In the genomic region with DNA sequence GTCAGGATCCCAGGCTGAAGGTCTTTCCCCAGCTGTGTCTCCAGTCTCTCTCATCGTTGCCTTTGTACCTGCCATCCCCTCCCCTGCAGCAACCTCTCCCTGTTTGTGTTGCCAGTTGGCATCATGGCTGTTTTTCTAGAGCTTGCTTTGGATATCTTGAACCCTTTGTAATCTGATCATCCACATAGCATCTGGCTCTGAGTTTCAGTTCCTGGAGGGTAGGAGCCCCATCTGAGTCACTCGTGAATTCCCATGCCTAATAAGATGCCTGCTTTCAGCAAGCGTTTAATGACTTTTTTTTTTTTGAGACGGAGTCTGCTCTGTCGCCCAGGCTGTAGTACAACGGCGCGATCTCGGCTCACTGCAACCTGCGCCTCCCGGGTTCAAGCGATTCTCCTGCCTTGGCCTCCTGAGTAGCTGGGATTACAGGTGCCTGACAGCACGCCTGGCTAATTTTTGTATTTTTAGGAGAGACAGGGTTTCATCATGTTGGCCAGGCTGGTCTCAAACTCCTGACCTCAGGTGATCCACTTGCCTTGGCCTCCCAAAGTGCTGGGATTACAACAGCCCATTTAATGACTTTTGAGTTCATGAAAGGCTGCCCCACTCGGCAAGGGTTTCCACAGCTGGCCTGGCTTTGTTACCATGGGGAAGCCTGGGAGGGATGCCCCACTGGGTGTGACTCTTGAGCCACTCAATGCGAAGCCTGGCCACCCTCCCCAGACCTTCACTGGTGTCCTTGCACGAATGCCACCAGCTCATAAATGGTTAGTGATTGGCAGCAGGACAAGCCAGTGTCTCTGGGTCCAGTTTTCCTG, we compare ENCODE assay signal across 15 cellular contexts. TPM values are rescaled to one million over a fixed set of nuclear protein-coding genes. Genes with fewer than 3 reads are reported as not detected.
DNase-seq lines count a peak whose midpoint lies in the region; ATAC-seq and TF ChIP-seq lines count a peak whose summit lies in the region.
"Had no signal": no experiment of that assay in that cellular context is flagged by ENCODE, and none has a peak within 500 bp of the region (broad histone marks: within the 10 kb centered on the region; RNA-seq: fewer than 3 reads in every experiment).

No MANE protein-coding gene starts in this region.

- RAD21 ChIA-PET in HCT116 (lab: Charles Lee; ENCODE audit: low non-redundant PET in 1 of 2, low total read pairs in 2 of 2, uncharacterized antibody in 2 of 2, unreplicated experiment in 2 of 2), result no interaction called here

- no peak overlapping the region for H3K18ac ChIP-seq in trophoblast cell (ENCODE audit: low read length)

- DNase-seq in BJ (ENCODE audit: low read depth), result peak; percentile 21
- DNase-seq in HCT116 (ENCODE audit: low read depth, low spot score), result no peak
- DNase-seq in RWPE2 (ENCODE audit: low spot score), result no peak
- DNase-seq in foreskin fibroblast, result peak; percentile 57 to 67
- no peak for DNase-seq in kidney glomerular epithelial cell (lab: John Stamatoyannopoulos, UW)
- DNase-seq in omental fat pad (ENCODE audit: low spot score), result no peak
- DNase-seq in trophoblast cell, result no peak
- DNase-seq: activated CD4-positive, alpha-beta T cell treated with anti-CD3 and anti-CD28 coated beads for 1 hour; CD4-positive, CD25-positive, alpha-beta regulatory T cell; H7; NCI-H226 had no signal

- H3K4me2 ChIP-seq in HCT116 (ENCODE audit: low read length), result peak overlapping the region; percentile 4; the same call in 1 of the 2 replicates
- no peak overlapping the region for H3K4me2 ChIP-seq in trophoblast cell (ENCODE audit: low read length)

- H3K23ac ChIP-seq in trophoblast cell (ENCODE audit: low read length), result no peak overlapping the region

- CTCF ChIA-PET in BJ (lab: Yijun Ruan, JAX), result interaction anchor here (0.7 to 6.4 kb wide), 7 partner anchors 9 to 151 kb away, joined by 3 to 34 read pairs (median 4); partner anchors contain the start of gene ALPL
- CTCF ChIA-PET in HCT116 (lab: Charles Lee), result no interaction called here

- WGBS in trophoblast cell (ENCODE audit: extremely low coverage, insufficient coverage, insufficient read length), result no CpG with 5 or more reads among the region's 16 CpGs

- no peaks in the 10 kb centered on the region; the same call in none of the 2 replicates for H3K27me3 ChIP-seq in BJ (ENCODE audit: control insufficient read depth, insufficient read depth, low read length)
- H3K27me3 ChIP-seq in HCT116 (ENCODE audit: insufficient read depth, low read length), result no peaks in the 10 kb centered on the region
- H3K27me3 ChIP-seq in RWPE2 (ENCODE audit: insufficient read depth, poor library complexity, severe bottlenecking), result no peaks in the 10 kb centered on the region
- no peaks in the 10 kb centered on the region for H3K27me3 ChIP-seq in trophoblast cell (ENCODE audit: insufficient read depth, low read length)

- H4K8ac ChIP-seq in trophoblast cell (ENCODE audit: low read depth, low read length), result no peak overlapping the region

- no peak overlapping the region for H2BK120ac ChIP-seq in trophoblast cell (ENCODE audit: insufficient read depth, low read length, poor library complexity)

- H3K4ac ChIP-seq in trophoblast cell (ENCODE audit: low read depth, low read length), result no peak overlapping the region

- intact Hi-C loops in HCT116 (cut with micrococcal nuclease), result no loop called here

- H3K27ac ChIP-seq in HCT116 (ENCODE audit: low read depth, low read length), result no peak overlapping the region
- no peak overlapping the region for H3K27ac ChIP-seq in RWPE2 (ENCODE audit: poor library complexity, severe bottlenecking)
- no peak overlapping the region for H3K27ac ChIP-seq in trophoblast cell (ENCODE audit: low read depth, low read length)
- H3K27ac ChIP-seq: neutrophil had no signal

- H3K9ac ChIP-seq in HCT116 (ENCODE audit: low read length) (no peak overlapping the region), trophoblast cell (ENCODE audit: low read length) (no peak overlapping the region)

- H4K12ac ChIP-seq in trophoblast cell (ENCODE audit: low read depth, low read length), result no peak overlapping the region

- H3K9me3 ChIP-seq in HCT116 (ENCODE audit: control insufficient read depth in 1 of 2, insufficient read depth in 1 of 2, low read depth in 1 of 2, low read length in 2 of 2), result no peaks in the 10 kb centered on the region
- H3K9me3 ChIP-seq in RWPE2 (ENCODE audit: severe bottlenecking), result no peaks in the 10 kb centered on the region
- no peaks in the 10 kb centered on the region for H3K9me3 ChIP-seq in trophoblast cell (ENCODE audit: insufficient read depth, low read depth, low read length)
- H3K9me3 ChIP-seq: neutrophil had no signal

- TF ChIP-seq POLR2A in HCT116 (IDR thresholded peaks at IDR 0.05; ENCODE audit: borderline replicate concordance, extremely low read depth, insufficient read depth, insufficient read length), result no peak

- H2AFZ ChIP-seq in HCT116 (ENCODE audit: low read depth, low read length, poor library complexity, severe bottlenecking), result no peak overlapping the region
- no peak overlapping the region for H2AFZ ChIP-seq in trophoblast cell (ENCODE audit: insufficient read depth, low read length, poor library complexity)

- H3K79me2 ChIP-seq in HCT116 (ENCODE audit: insufficient read depth, low read length) (no peaks in the 10 kb centered on the region), trophoblast cell (ENCODE audit: control insufficient read depth, insufficient read depth, low read length, poor library complexity) (no peaks in the 10 kb centered on the region)

- TF ChIP-seq RAD21 in HCT116 (IDR thresholded peaks at IDR 0.05; ENCODE audit: low read depth), result no peak

- ATAC-seq in HCT116 (no peak), RWPE2 (ENCODE audit: low read depth) (0 out of 3 replicates have a peak, but pooled peaks have one; percentile 23), HG02973 (IDR thresholded peaks at IDR 0.05; ENCODE audit: unreplicated experiment) (no peak), omental fat pad (ENCODE audit: low FRiP score) (no peak)
- ATAC-seq: activated T-helper 17 cell treated with anti-CD3 and anti-CD28 coated beads, Interleukin-2, amount 50 U/mL, for 72 hours had no signal

- H3K9me2 ChIP-seq in HCT116 (ENCODE audit: insufficient read depth), result no peaks in the 10 kb centered on the region

- no peak overlapping the region for H4K91ac ChIP-seq in trophoblast cell (ENCODE audit: low read depth, low read length)

- H3K79me1 ChIP-seq in trophoblast cell (ENCODE audit: low read length), result no peaks in the 10 kb centered on the region

- no peak overlapping the region for H2AK5ac ChIP-seq in trophoblast cell (ENCODE audit: low read length)

- POLR2A ChIA-PET in BJ (lab: Charles Lee), result no interaction called here
- POLR2A ChIA-PET in HCT116 (lab: Charles Lee), result interaction anchor here (0.7 kb wide), 1 partner anchor 87 kb away, joined by 4 read pairs; no protein-coding TSS in a partner anchor

- no peak overlapping the region for H3K14ac ChIP-seq in trophoblast cell (ENCODE audit: low read length)

- H3K36me3 ChIP-seq in BJ (ENCODE audit: control insufficient read depth, insufficient read depth, low read length) (no peaks in the 10 kb centered on the region), HCT116 (ENCODE audit: control insufficient read depth in 1 of 2, insufficient read depth in 2 of 2, low read length in 2 of 2) (no peaks in the 10 kb centered on the region), RWPE2 (ENCODE audit: low read depth) (no peaks in the 10 kb centered on the region), trophoblast cell (ENCODE audit: control insufficient read depth in 1 of 2, insufficient read depth in 2 of 2, low read length in 2 of 2) (no peaks in the 10 kb centered on the region)
- H3K36me3 ChIP-seq: neutrophil had no signal

- TF ChIP-seq CTCF in BJ (IDR thresholded peaks at IDR 0.05; ENCODE audit: insufficient read depth, low read depth, low read length) (no peak), HCT116 (IDR thresholded peaks at IDR 0.05 in 2 of 3, conservative IDR thresholded peaks at IDR 0.05 in 1 of 3; ENCODE audit: borderline replicate concordance in 1 of 3, insufficient read depth in 1 of 3, low read depth in 2 of 3, low read length in 2 of 3) (no peak), RWPE2 (IDR thresholded peaks at IDR 0.05; ENCODE audit: poor library complexity, severe bottlenecking) (no peak), foreskin fibroblast (IDR thresholded peaks at IDR 0.05; ENCODE audit: low read depth, low read length) (no peak), omental fat pad (IDR thresholded peaks at IDR 0.05) (no peak)

- H2BK12ac ChIP-seq in trophoblast cell (ENCODE audit: low read length), result no peak overlapping the region

- H2BK5ac ChIP-seq in trophoblast cell (ENCODE audit: low read depth, low read length, poor library complexity), result no peak overlapping the region

- peaks cover 0 to 10% of the 10 kb centered on the region in 2 experiments; a peak in 2 of 4 replicates for H3K4me1 ChIP-seq in HCT116 (ENCODE audit: control insufficient read depth in 1 of 2, insufficient read depth in 2 of 2, low read length in 2 of 2)
- no peaks in the 10 kb centered on the region for H3K4me1 ChIP-seq in RWPE2 (ENCODE audit: insufficient read depth, poor library complexity, severe bottlenecking)
- H3K4me1 ChIP-seq in trophoblast cell (ENCODE audit: control insufficient read depth in 1 of 2, insufficient read depth in 2 of 2, low read length in 2 of 2), result no peaks in the 10 kb centered on the region

- BruUV-seq in HCT116 (replicated peaks; lab: Mats Ljungman, UMichigan), result no TSS peak

- H4K20me1 ChIP-seq in HCT116 (ENCODE audit: insufficient read depth), result no peaks in the 10 kb centered on the region

- H3K4me3 ChIP-seq in BJ (ENCODE audit: low read depth, low read length) (no peak overlapping the region), HCT116 (replicated peaks in 1 of 2; ENCODE audit: low read depth in 1 of 2, low read length in 2 of 2) (no peak overlapping the region), RWPE2 (ENCODE audit: severe bottlenecking) (no peak overlapping the region), foreskin fibroblast (ENCODE audit: low read depth in 1 of 2, low read length in 2 of 2) (no peak overlapping the region), trophoblast cell (ENCODE audit: low read depth, low read length) (no peak overlapping the region)

TF ChIP-seq in HCT116, 20 proteins besides CTCF, POLR2A, EP300 and RAD21 (continues in another document):
- no peak for TF ChIP-seq CEBPB (IDR thresholded peaks at IDR 0.05; ENCODE audit: low read depth)
- no peak for TF ChIP-seq CBX3 (IDR thresholded peaks at IDR 0.05; ENCODE audit: low read depth)
- TF ChIP-seq SIN3A (IDR thresholded peaks at IDR 0.05; ENCODE audit: low read depth), result no peak
- TF ChIP-seq ELF1 (IDR thresholded peaks at IDR 0.05; ENCODE audit: borderline replicate concordance, low read depth), result no peak

RNA-seq across cellular contexts. Expression of gene ALPL, which starts 11.9 kb away (rescaled TPM):
- 0.28 and 0.45 TPM in 2 replicates for polyA plus RNA-seq in BJ (2011; rRNA removed)
- 0.14 and 0.15 TPM in 2 replicates for polyA minus RNA-seq in BJ (2011; rRNA and poly(A)+ RNA removed)
- 0.61 TPM for total RNA-seq in HCT116 (2021; ENCODE audit: unreplicated experiment)
- 0.46 and 0.55 TPM in 2 replicates for polyA plus RNA-seq in HCT116 (2012)
- 10 to 100 TPM in 3 of 4 donors, 1 to 10 TPM in 1; 5.3 to 52.8 (median 16.8) TPM for total RNA-seq in omental fat pad
- 12.5 and 12.7 TPM in 2 replicates for polyA plus RNA-seq in trophoblast cell (2013)
- total RNA-seq: activated T-helper 17 cell treated with anti-CD3 and anti-CD28 coated beads, Interleukin-2, amount 50 U/mL, for 72 hours; CD4-positive, CD25-positive, alpha-beta regulatory T cell had no signal
- polyA plus RNA-seq: CD4-positive, CD25-positive, alpha-beta regulatory T cell; keratinocyte had no signal

Comparison
In these comparisons a context has a peak if more than half of its experiments do, and no peak if none do; other contexts are left out.
1. DNase-seq: peak in BJ (single experiment) and foreskin fibroblast (2 of 2); none in HCT116 (single experiment), RWPE2 (single experiment), kidney glomerular epithelial cell (single experiment), omental fat pad (single experiment) and trophoblast cell (0 of 2).